Comparison of ENCODE assay signal across 17 cellular contexts in genomic region chr2:47897191-47897955, GRCh38. TPM values are rescaled to one million over a fixed set of nuclear protein-coding genes. Genes with fewer than 3 reads are reported as not detected.
DNase-seq lines count a peak whose midpoint lies in the region; ATAC-seq and TF ChIP-seq lines count a peak whose summit lies in the region.
"Had no signal": no experiment of that assay in that cellular context is flagged by ENCODE, and none has a peak within 500 bp of the region (broad histone marks: within the 10 kb centered on the region; RNA-seq: fewer than 3 reads in every experiment).

No MANE protein-coding gene starts in this region.

- H3K9me3 Mint-ChIP-seq in activated naive CD4-positive, alpha-beta T cell treated with anti-CD3 and anti-CD28 coated beads, Interleukin-2, amount 50 U/mL, for 72 hours, result no peaks in the 10 kb centered on the region
- H3K9me3 Mint-ChIP-seq in activated naive CD4-positive, alpha-beta T cell treated with anti-CD3 and anti-CD28 coated beads, Interleukin-2, amount 10 ng/mL, durations not matched to agents 7 days and 5 days, result no peaks in the 10 kb centered on the region
- no peaks in the 10 kb centered on the region for H3K9me3 Mint-ChIP-seq in effector memory CD8-positive, alpha-beta T cell
- no peaks in the 10 kb centered on the region for H3K9me3 Mint-ChIP-seq in mesothelial cell of epicardium
- H3K9me3 Mint-ChIP-seq: nephron had no signal

- peak overlapping the region; percentile 21; the same call in 1 of the 2 replicates for H3K27ac ChIP-seq in MM.1S (ENCODE audit: low read length)
- peak overlapping the region; percentile 56 for H3K27ac ChIP-seq in subcutaneous abdominal adipose tissue (ENCODE audit: low read depth, low read length)
- H3K27ac ChIP-seq: vagina had no signal

- H3K4me1 ChIP-seq in MM.1S (ENCODE audit: low read length) (peaks cover 19% of the 10 kb centered on the region), subcutaneous abdominal adipose tissue (ENCODE audit: control insufficient read depth in 5 of 5, insufficient read depth in 5 of 5, low read length in 5 of 5) (peaks cover 4 to 53% (median 42%) of the 10 kb centered on the region in 5 donors)

- H3K9me3 ChIP-seq in MM.1S (replicated peaks; ENCODE audit: insufficient read depth, low read length) (no peaks in the 10 kb centered on the region), subcutaneous abdominal adipose tissue (ENCODE audit: control insufficient read depth in 5 of 5, low read length in 5 of 5) (no peaks in the 10 kb centered on the region)
- H3K9me3 ChIP-seq: vagina had no signal

- no peak overlapping the region for H2AFZ ChIP-seq in MM.1S (ENCODE audit: low read length)

- no peak for DNase-seq in activated naive CD4-positive, alpha-beta T cell treated with anti-CD3 and anti-CD28 coated beads, Interleukin-2, amount 50 U/mL, for 72 hours (ENCODE audit: low spot score in 2 of 2)
- no peak for DNase-seq in activated naive CD4-positive, alpha-beta T cell treated with anti-CD3 and anti-CD28 coated beads, Interleukin-2, amount 10 ng/mL, durations not matched to agents 7 days and 5 days
- no peak for DNase-seq in MM.1S
- no peak for DNase-seq in effector memory CD8-positive, alpha-beta T cell
- DNase-seq in head of caudate nucleus, result no peak
- no peak for DNase-seq in mesothelial cell of epicardium (ENCODE audit: low spot score in 2 of 2, unreplicated experiment in 2 of 2)
- DNase-seq in occipital lobe (lab: John Stamatoyannopoulos, UW), result no peak
- DNase-seq: activated CD4-positive, CD25-positive, alpha-beta regulatory T cell; activated naive CD4-positive, alpha-beta T cell; kidney glomerular epithelial cell; NCI-H146; NCI-H524 treated with DMSO at 0.1 percent for 48 hours; SHP77 had no signal

- CTCF ChIA-PET in activated naive CD4-positive, alpha-beta T cell treated with anti-CD3 and anti-CD28 coated beads, Interleukin-2, amount 10 ng/mL, durations not matched to agents 7 days and 5 days (lab: Charles Lee), result no interaction called here

- peak overlapping the region; percentile 57 for H3K4me2 ChIP-seq in MM.1S (ENCODE audit: low read depth, low read length)

- H3F3A ChIP-seq in MM.1S (ENCODE audit: insufficient read depth, low read length), result no peaks in the 10 kb centered on the region

- H3K4me3 Mint-ChIP-seq in activated naive CD4-positive, alpha-beta T cell treated with anti-CD3 and anti-CD28 coated beads, Interleukin-2, amount 10 ng/mL, durations not matched to agents 7 days and 5 days, result no peak overlapping the region
- peak overlapping the region; percentile 9 to 25 for H3K4me3 Mint-ChIP-seq in effector memory CD8-positive, alpha-beta T cell
- H3K4me3 Mint-ChIP-seq in mesothelial cell of epicardium, result no peak overlapping the region
- H3K4me3 Mint-ChIP-seq: nephron had no signal

- intact Hi-C loops in head of caudate nucleus (cut with DNase I), result no loop called here

- H3K4me3 ChIP-seq in MM.1S (ENCODE audit: low read length) (no peak overlapping the region; the same call in 1 of the 2 replicates), subcutaneous abdominal adipose tissue (ENCODE audit: low read depth in 1 of 5, low read length in 5 of 5) (no peak overlapping the region)
- H3K4me3 ChIP-seq: skin epidermis, vagina had no signal

- H4K20me1 ChIP-seq in MM.1S (ENCODE audit: insufficient read depth, low read length), result peaks cover 31% of the 10 kb centered on the region

- peak in 1 of 2 donors; percentile 80 for ATAC-seq in activated naive CD4-positive, alpha-beta T cell treated with anti-CD3 and anti-CD28 coated beads, Interleukin-2, amount 50 U/mL, for 72 hours
- ATAC-seq in effector memory CD8-positive, alpha-beta T cell (replicated peaks), result peak; percentile 14

- H3K27me3 ChIP-seq in MM.1S (replicated peaks; ENCODE audit: insufficient read depth, low read length) (no peaks in the 10 kb centered on the region), subcutaneous abdominal adipose tissue (ENCODE audit: control insufficient read depth in 5 of 5, insufficient read depth in 4 of 5, low read length in 5 of 5) (no peaks in the 10 kb centered on the region)
- H3K27me3 ChIP-seq: vagina had no signal

- peaks cover 56% of the 10 kb centered on the region for H3K4me1 Mint-ChIP-seq in activated naive CD4-positive, alpha-beta T cell treated with anti-CD3 and anti-CD28 coated beads, Interleukin-2, amount 10 ng/mL, durations not matched to agents 7 days and 5 days
- peaks cover 44 to 72% of the 10 kb centered on the region in 2 donors for H3K4me1 Mint-ChIP-seq in effector memory CD8-positive, alpha-beta T cell (ENCODE audit: low read depth in 2 of 2)
- peaks cover 48% of the 10 kb centered on the region for H3K4me1 Mint-ChIP-seq in mesothelial cell of epicardium

- H3K36me3 ChIP-seq in MM.1S (replicated peaks; ENCODE audit: insufficient read depth, low read length) (no peaks in the 10 kb centered on the region; the same call in 1 of the 2 replicates), subcutaneous abdominal adipose tissue (ENCODE audit: control insufficient read depth in 5 of 5, insufficient read depth in 5 of 5, low read length in 5 of 5) (peaks cover 0 to 2% (median 0%) of the 10 kb centered on the region in 5 donors)
- H3K36me3 ChIP-seq: vagina had no signal

- H3K27me3 Mint-ChIP-seq in activated naive CD4-positive, alpha-beta T cell treated with anti-CD3 and anti-CD28 coated beads, Interleukin-2, amount 10 ng/mL, durations not matched to agents 7 days and 5 days, result no peaks in the 10 kb centered on the region
- no peaks in the 10 kb centered on the region for H3K27me3 Mint-ChIP-seq in effector memory CD8-positive, alpha-beta T cell
- no peaks in the 10 kb centered on the region for H3K27me3 Mint-ChIP-seq in mesothelial cell of epicardium (ENCODE audit: low read depth)

- no peak overlapping the region for H3K9ac ChIP-seq in MM.1S (ENCODE audit: low read length)
- H3K9ac ChIP-seq in subcutaneous abdominal adipose tissue (ENCODE audit: low read length in 5 of 5), result peak overlapping the region in 1 of 5 donors; percentile 24

- H3K27ac Mint-ChIP-seq in activated naive CD4-positive, alpha-beta T cell treated with anti-CD3 and anti-CD28 coated beads, Interleukin-2, amount 50 U/mL, for 72 hours, result peak overlapping the region; percentile 73 to 74
- H3K27ac Mint-ChIP-seq in activated naive CD4-positive, alpha-beta T cell treated with anti-CD3 and anti-CD28 coated beads, Interleukin-2, amount 10 ng/mL, durations not matched to agents 7 days and 5 days, result no peak overlapping the region
- H3K27ac Mint-ChIP-seq in effector memory CD8-positive, alpha-beta T cell, result peak overlapping the region in 1 of 2 donors; percentile 11
- H3K27ac Mint-ChIP-seq in mesothelial cell of epicardium, result no peak overlapping the region

- TF ChIP-seq CTCF in MM.1S (IDR thresholded peaks at IDR 0.05; ENCODE audit: low read length), result no peak
- no peak for TF ChIP-seq CTCF in mesothelial cell of epicardium (IDR thresholded peaks at IDR 0.05; ENCODE audit: unreplicated experiment)

- H3K79me2 ChIP-seq in MM.1S (ENCODE audit: low read length), result peaks cover 97% of the 10 kb centered on the region

- H3K9me2 ChIP-seq in MM.1S (replicated peaks; ENCODE audit: insufficient read depth, low read length), result no peaks in the 10 kb centered on the region

- peaks cover 0 to 22% of the 10 kb centered on the region in 2 donors for H3K36me3 Mint-ChIP-seq in activated naive CD4-positive, alpha-beta T cell treated with anti-CD3 and anti-CD28 coated beads, Interleukin-2, amount 50 U/mL, for 72 hours
- H3K36me3 Mint-ChIP-seq in activated naive CD4-positive, alpha-beta T cell treated with anti-CD3 and anti-CD28 coated beads, Interleukin-2, amount 10 ng/mL, durations not matched to agents 7 days and 5 days, result peaks cover 32% of the 10 kb centered on the region
- H3K36me3 Mint-ChIP-seq in effector memory CD8-positive, alpha-beta T cell (ENCODE audit: insufficient read depth), result peaks cover 12% of the 10 kb centered on the region
- H3K36me3 Mint-ChIP-seq in mesothelial cell of epicardium, result no peaks in the 10 kb centered on the region

RNA-seq across cellular contexts. Expression of gene FBXO11, which starts 8.9 kb away (rescaled TPM):
- 10 to 100 TPM; 42.2 to 54.2 TPM for total RNA-seq in activated naive CD4-positive, alpha-beta T cell treated with anti-CD3 and anti-CD28 coated beads, Interleukin-2, amount 50 U/mL, for 72 hours
- total RNA-seq in mesothelial cell of epicardium (91.4 to 102 TPM (median 96.6 TPM) in 3 replicates), occipital lobe (192 TPM)

Comparison
In these comparisons a context has a peak if more than half of its experiments do, and no peak if none do; other contexts are left out.
1. H3K27ac Mint-ChIP-seq: peak in activated naive CD4-positive, alpha-beta T cell treated with anti-CD3 and anti-CD28 coated beads, Interleukin-2, amount 50 U/mL, for 72 hours (2 of 2); none in activated naive CD4-positive, alpha-beta T cell treated with anti-CD3 and anti-CD28 coated beads, Interleukin-2, amount 10 ng/mL, durations not matched to agents 7 days and 5 days (single experiment) and mesothelial cell of epicardium (single experiment).
2. H3K4me3 Mint-ChIP-seq: peak in effector memory CD8-positive, alpha-beta T cell (2 of 2); none in activated naive CD4-positive, alpha-beta T cell treated with anti-CD3 and anti-CD28 coated beads, Interleukin-2, amount 10 ng/mL, durations not matched to agents 7 days and 5 days (single experiment) and mesothelial cell of epicardium (single experiment).